Comparison of ENCODE assay signal across 23 cellular contexts in genomic region chr10:71472466-71472865, GRCh38.
DNase-seq lines count a peak whose midpoint lies in the region; ATAC-seq and TF ChIP-seq lines count a peak whose summit lies in the region.
"Had no signal": no experiment of that assay in that cellular context is flagged by ENCODE, and none has a peak within 500 bp of the region (broad histone marks: within the 10 kb centered on the region; RNA-seq: fewer than 3 reads in every experiment).

No MANE protein-coding gene starts in this region.

- H2BK120ac ChIP-seq in neuronal stem cell (ENCODE audit: low read depth, low read length) = no peak overlapping the region

- no peaks in the 10 kb centered on the region for H3K36me3 ChIP-seq in body of pancreas (replicated peaks in 1 of 2; ENCODE audit: insufficient read depth in 1 of 2, low read depth in 2 of 2)
- H3K36me3 ChIP-seq in neuronal stem cell (replicated peaks in 1 of 2; ENCODE audit: control insufficient read depth in 2 of 2, insufficient read depth in 2 of 2, low read length in 2 of 2) = no peaks in the 10 kb centered on the region
- H3K36me3 ChIP-seq in tibial artery = no peaks in the 10 kb centered on the region
- H3K36me3 ChIP-seq in CD8-positive, alpha-beta T cell (ENCODE audit: insufficient read depth, low read length) = no peaks in the 10 kb centered on the region
- H3K36me3 ChIP-seq: Peyer's patch had no signal

- H4K8ac ChIP-seq in neuronal stem cell (ENCODE audit: low read depth, low read length) = no peak overlapping the region

- CTCF ChIA-PET in CD8-positive, alpha-beta T cell (lab: Charles Lee) = no interaction called here

- no peak for TF ChIP-seq POLR2A in body of pancreas (IDR thresholded peaks at IDR 0.05)

- no peaks in the 10 kb centered on the region for H3K36me3 Mint-ChIP-seq in CD8-positive, alpha-beta T cell
- H3K36me3 Mint-ChIP-seq: CD4-positive, alpha-beta memory T cell; IgD-negative memory B cell had no signal

- no peak overlapping the region for H3K18ac ChIP-seq in neuronal stem cell (ENCODE audit: low read length)

- no peak overlapping the region for H3K9ac ChIP-seq in neuronal stem cell (ENCODE audit: low read depth, low read length, poor library complexity)
- H3K9ac ChIP-seq: GM23248 had no signal

- H2BK5ac ChIP-seq in neuronal stem cell (ENCODE audit: low read length) = no peak overlapping the region

- H4K91ac ChIP-seq in neuronal stem cell (ENCODE audit: low read depth, low read length, poor library complexity) = no peak overlapping the region

- no peak overlapping the region for H3K4ac ChIP-seq in neuronal stem cell (ENCODE audit: low read length)

- peaks cover 7% of the 10 kb centered on the region for H3K27me3 Mint-ChIP-seq in CD8-positive, alpha-beta T cell (ENCODE audit: low read depth)

- no peak overlapping the region for H3K14ac ChIP-seq in neuronal stem cell (ENCODE audit: low read length)

- peak; percentile 20 to 28 for ATAC-seq in left cardiac atrium
- ATAC-seq in left ventricle myocardium superior = no peak
- ATAC-seq in body of pancreas = peak; percentile 56
- ATAC-seq in CD8-positive, alpha-beta T cell = no peak
- ATAC-seq: A549 had no signal

- POLR2A ChIA-PET in CD8-positive, alpha-beta T cell (lab: Charles Lee) = no interaction called here

- no peaks in the 10 kb centered on the region for H3K79me1 ChIP-seq in neuronal stem cell (ENCODE audit: low read depth, low read length)

- H3K23ac ChIP-seq in neuronal stem cell (ENCODE audit: low read depth, low read length, poor library complexity) = peak overlapping the region; percentile 2

- H2BK15ac ChIP-seq in neuronal stem cell (ENCODE audit: low read length) = peak overlapping the region; percentile 16

- 22 to 43% methylated on average over 1 to 4 of the region's 4 CpGs for WGBS in body of pancreas, 2 donors
- no CpG with 5 or more reads among the region's 4 CpGs for WGBS in neuronal stem cell (ENCODE audit: extremely low coverage in 2 of 2, insufficient read length in 2 of 2, insufficient replicate concordance in 1 of 2), 2 donors

- no peaks in the 10 kb centered on the region for H3K27me3 ChIP-seq in body of pancreas
- H3K27me3 ChIP-seq in neuronal stem cell (ENCODE audit: control insufficient read depth in 3 of 3, insufficient read depth in 3 of 3, low read depth in 1 of 3, low read length in 3 of 3) = peaks cover 0 to 20% (median 0%) of the 10 kb centered on the region in 3 experiments
- no peaks in the 10 kb centered on the region for H3K27me3 ChIP-seq in tibial artery
- no peaks in the 10 kb centered on the region for H3K27me3 ChIP-seq in CD8-positive, alpha-beta T cell (ENCODE audit: insufficient read depth, low read length)
- H3K27me3 ChIP-seq: Peyer's patch had no signal

- H3K4me1 ChIP-seq in body of pancreas (peaks cover 60% of the 10 kb centered on the region), neuronal stem cell (ENCODE audit: control insufficient read depth in 2 of 2, insufficient read depth in 1 of 2, low read depth in 1 of 2, low read length in 2 of 2) (peaks cover 0 to 10% of the 10 kb centered on the region in 2 donors), tibial artery (peaks cover 0 to 42% (median 26%) of the 10 kb centered on the region in 4 donors)
- no peaks in the 10 kb centered on the region for H3K4me1 ChIP-seq in CD8-positive, alpha-beta T cell (ENCODE audit: insufficient read depth, low read length)
- H3K4me1 ChIP-seq: A549 had no signal

- no peaks in the 10 kb centered on the region for H3K9me3 ChIP-seq in body of pancreas
- H3K9me3 ChIP-seq in neuronal stem cell (replicated peaks in 1 of 2; ENCODE audit: control insufficient read depth in 2 of 2, insufficient read depth in 1 of 2, low read depth in 1 of 2, low read length in 2 of 2) = no peaks in the 10 kb centered on the region
- H3K9me3 ChIP-seq in tibial artery = no peaks in the 10 kb centered on the region
- H3K9me3 ChIP-seq in CD8-positive, alpha-beta T cell (ENCODE audit: low read length) = no peaks in the 10 kb centered on the region
- H3K9me3 ChIP-seq: A549, Peyer's patch had no signal

- H3K27ac Mint-ChIP-seq in CD8-positive, alpha-beta T cell = no peak overlapping the region
- H3K27ac Mint-ChIP-seq: CD4-positive, alpha-beta memory T cell; IgD-negative memory B cell had no signal

- H3K4me3 Mint-ChIP-seq in CD8-positive, alpha-beta T cell = no peak overlapping the region
- H3K4me3 Mint-ChIP-seq: IgD-negative memory B cell had no signal

- DNase-seq in left cardiac atrium (no peak), left ventricle myocardium superior (no peak), body of pancreas (peak; percentile 18 to 60 (median 46)), neuronal stem cell (ENCODE audit: low spot score) (no peak), tibial artery (no peak), activated T-cell treated with anti-CD3 and anti-CD28 coated beads for 4 hours (no peak)
- no peak for DNase-seq in CD8-positive, alpha-beta T cell
- DNase-seq: Calu3; CD4-positive, alpha-beta memory T cell; GF-D8; GM23248; HCEC 1CT; Karpas-422; MM.1S; NCI-H1092 treated with DMSO at 0.1 percent for 48 hours; NCI-H146; NCI-H2029 treated with DMSO at 0.1 percent for 48 hours; NCI-H2171; NCI-H526; NK-92 treated with Interleukin-12 subunit alpha and Interleukin-12 subunit beta, amount 100 ng/mL, for 24 hours had no signal

- peak overlapping the region; percentile 40 to 83 (median 70) for H3K27ac ChIP-seq in body of pancreas
- no peak overlapping the region for H3K27ac ChIP-seq in neuronal stem cell (replicated peaks; ENCODE audit: low read length)
- peak overlapping the region; percentile 41 to 49 for H3K27ac ChIP-seq in tibial artery
- H3K27ac ChIP-seq in CD8-positive, alpha-beta T cell (ENCODE audit: low read depth, low read length) = no peak overlapping the region
- H3K27ac ChIP-seq: A549, GM23248, Peyer's patch had no signal

- TF ChIP-seq CTCF in body of pancreas (IDR thresholded peaks at IDR 0.05) (no peak), tibial artery (IDR thresholded peaks at IDR 0.05) (no peak)
- no peak for TF ChIP-seq CTCF in CD8-positive, alpha-beta T cell (IDR thresholded peaks at IDR 0.05)

- no peak overlapping the region for H2AK5ac ChIP-seq in neuronal stem cell (ENCODE audit: low read depth, low read length)

- no peak overlapping the region for H2BK12ac ChIP-seq in neuronal stem cell (ENCODE audit: low read length)

- H2AFZ ChIP-seq in neuronal stem cell (ENCODE audit: low read length) = no peak overlapping the region
- H2AFZ ChIP-seq: GM23248 had no signal

- intact Hi-C loops in left cardiac atrium (cut with DNase I) (no loop called here), left ventricle myocardium superior (cut with micrococcal nuclease) (no loop called here), body of pancreas (cut with DNase I) (no loop called here), tibial artery (cut with DNase I; ENCODE audit: low total_unique reads) (no loop called here)
- intact Hi-C loops in CD8-positive, alpha-beta T cell (cut with DNase I, micrococcal nuclease) = no loop called here

- no peak overlapping the region for H3K4me3 ChIP-seq in body of pancreas
- peak overlapping the region in 1 of 2 donors; percentile 16 for H3K4me3 ChIP-seq in neuronal stem cell (ENCODE audit: low read length in 2 of 2)
- no peak overlapping the region for H3K4me3 ChIP-seq in tibial artery
- no peak overlapping the region for H3K4me3 ChIP-seq in CD8-positive, alpha-beta T cell (ENCODE audit: low read depth, low read length)
- H3K4me3 ChIP-seq: A549, GM23248, Peyer's patch had no signal

- no peaks in the 10 kb centered on the region for H3K9me3 Mint-ChIP-seq in CD8-positive, alpha-beta T cell
- H3K9me3 Mint-ChIP-seq: CD4-positive, alpha-beta memory T cell; IgD-negative memory B cell had no signal

- peaks cover 6% of the 10 kb centered on the region for H3K4me1 Mint-ChIP-seq in CD8-positive, alpha-beta T cell (ENCODE audit: low read depth)
- H3K4me1 Mint-ChIP-seq: CD4-positive, alpha-beta memory T cell had no signal

- H3K4me2 ChIP-seq in neuronal stem cell (ENCODE audit: insufficient read depth, low read length, poor library complexity, severe bottlenecking) = no peak overlapping the region
- H3K4me2 ChIP-seq: A549 had no signal

Comparison
In these comparisons a context has a peak if more than half of its experiments do, and no peak if none do; other contexts are left out.
1. ATAC-seq: peak in left cardiac atrium (2 of 2) and body of pancreas (single experiment); none in left ventricle myocardium superior (single experiment) and CD8-positive, alpha-beta T cell (single experiment).
2. DNase-seq: peak in body of pancreas (4 of 4); none in left cardiac atrium (single experiment), left ventricle myocardium superior (single experiment), neuronal stem cell (single experiment), tibial artery (0 of 2), activated T-cell treated with anti-CD3 and anti-CD28 coated beads for 4 hours (single experiment) and CD8-positive, alpha-beta T cell (0 of 7).
3. H3K27ac ChIP-seq: peak in body of pancreas (4 of 4) and tibial artery (2 of 2); none in neuronal stem cell (single experiment) and CD8-positive, alpha-beta T cell (single experiment).